ENCODE assay signal across 1 cellular context in genomic region chr1:248703674-248704073, GRCh38.
TF ChIP-seq lines count a peak whose summit lies in the region.

No MANE protein-coding gene starts in this region.

TF ChIP-seq in HCT116, 20 proteins besides CTCF, POLR2A, EP300 and RAD21:
- TF ChIP-seq SRF (IDR thresholded peaks at IDR 0.05; ENCODE audit: low read depth) (no peak), FOSL1 (IDR thresholded peaks at IDR 0.05; ENCODE audit: low read depth) (no peak), REST (IDR thresholded peaks at IDR 0.05; ENCODE audit: low read depth) (no peak), SIN3A (IDR thresholded peaks at IDR 0.05; ENCODE audit: low read depth) (no peak)
